In the genomic region with DNA sequence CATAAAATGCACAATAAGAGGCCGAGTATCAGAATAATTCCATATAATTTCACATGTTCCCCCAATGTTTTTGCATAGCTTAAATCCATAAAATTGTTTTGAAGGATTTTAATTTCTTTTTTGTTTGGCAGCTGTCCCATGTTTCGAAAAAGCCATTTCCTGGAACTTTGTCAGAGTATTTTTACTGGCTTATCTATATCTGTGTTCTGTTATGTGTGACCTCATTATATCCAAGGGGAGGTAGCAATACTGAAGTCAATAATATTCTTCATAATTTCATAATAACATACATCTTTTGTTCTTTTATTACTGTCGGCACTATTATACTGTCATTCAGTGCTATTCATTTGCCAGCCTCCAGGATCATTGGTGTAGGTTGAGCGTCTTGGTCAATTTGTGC, we compare ENCODE assay signal across 14 cellular contexts. TPM values are rescaled to one million over a fixed set of nuclear protein-coding genes. Genes with fewer than 3 reads are reported as not detected.
DNase-seq lines count a peak whose midpoint lies in the region; ATAC-seq, FAIRE-seq and TF ChIP-seq lines count a peak whose summit lies in the region.
"Had no signal": no experiment of that assay in that cellular context is flagged by ENCODE, and none has a peak within 500 bp of the region (broad histone marks: within the 10 kb centered on the region; RNA-seq: fewer than 3 reads in every experiment).

No MANE protein-coding gene starts in this region.

- H3K27me3 ChIP-seq in liver (ENCODE audit: control insufficient read depth in 4 of 4, insufficient read depth in 4 of 4, low read length in 3 of 4) (no peaks in the 10 kb centered on the region), right lobe of liver (no peaks in the 10 kb centered on the region), K562 (ENCODE audit: control insufficient read depth in 2 of 2, insufficient read depth in 2 of 2, low read length in 2 of 2) (no peaks in the 10 kb centered on the region), pancreas (no peaks in the 10 kb centered on the region), H7 (ENCODE audit: control insufficient read depth, insufficient read depth, low read length) (no peaks in the 10 kb centered on the region), body of pancreas (no peaks in the 10 kb centered on the region)

- in situ Hi-C loops in K562 (cut with MboI): no loop called here

- H3K4me3 ChIP-seq in liver (ENCODE audit: low read depth in 1 of 3, low read length in 3 of 3) (no peak overlapping the region), right lobe of liver (no peak overlapping the region), K562 (no peak overlapping the region), pancreas (no peak overlapping the region), H7 (ENCODE audit: insufficient read depth, low read depth, low read length) (no peak overlapping the region), body of pancreas (no peak overlapping the region)
- H3K4me3 ChIP-seq: GM23248 had no signal

- no peak for TF ChIP-seq POLR2A in right lobe of liver (IDR thresholded peaks at IDR 0.05)
- TF ChIP-seq POLR2A in K562 (conservative IDR thresholded peaks at IDR 0.05): no peak
- no peak for TF ChIP-seq POLR2A in erythroblast (IDR thresholded peaks at IDR 0.05; ENCODE audit: low read length)
- no peak for TF ChIP-seq POLR2A in body of pancreas (IDR thresholded peaks at IDR 0.05)

- H3K9ac ChIP-seq in liver (ENCODE audit: low read depth in 1 of 2, low read length in 2 of 2) (no peak overlapping the region), K562 (ENCODE audit: insufficient read depth in 1 of 2, low read depth in 2 of 2, low read length in 2 of 2) (peak overlapping the region in 1 of 2 experiments; percentile 15; a peak in 1 of 4 replicates)
- H3K9ac ChIP-seq: GM23248 had no signal

- H3K27ac ChIP-seq in liver (ENCODE audit: low read depth in 1 of 2, low read length in 2 of 2) (peak overlapping the region; percentile 44 to 52), right lobe of liver (peak overlapping the region in 1 of 3 donors; percentile 13), K562 (ENCODE audit: extremely low read depth, low read depth, low read length) (no peak overlapping the region), pancreas (no peak overlapping the region), body of pancreas (no peak overlapping the region)
- H3K27ac ChIP-seq: GM23248 had no signal

- no peaks in the 10 kb centered on the region for H4K20me1 ChIP-seq in K562 (replicated peaks; ENCODE audit: control insufficient read depth, insufficient read depth, low read length)

- TF ChIP-seq CTCF in liver (IDR thresholded peaks at IDR 0.05; ENCODE audit: low read depth, low read length, missing input control): no peak
- TF ChIP-seq CTCF in right lobe of liver (IDR thresholded peaks at IDR 0.05): no peak
- TF ChIP-seq CTCF in K562 (IDR thresholded peaks at IDR 0.05 in 2 of 3, conservative IDR thresholded peaks at IDR 0.05 in 1 of 3; ENCODE audit: insufficient read depth in 2 of 3, low read depth in 1 of 3, low read length in 3 of 3): no peak
- TF ChIP-seq CTCF in pancreas (IDR thresholded peaks at IDR 0.05): no peak
- no peak for TF ChIP-seq CTCF in body of pancreas (IDR thresholded peaks at IDR 0.05)

- H3K9me3 ChIP-seq in liver (ENCODE audit: control insufficient read depth in 4 of 4, low read length in 3 of 4): no peaks in the 10 kb centered on the region
- no peaks in the 10 kb centered on the region for H3K9me3 ChIP-seq in right lobe of liver
- no peaks in the 10 kb centered on the region for H3K9me3 ChIP-seq in K562 (replicated peaks; ENCODE audit: control insufficient read depth, insufficient read depth, low read depth, low read length)
- peaks cover 0 to 2% (median 0%) of the 10 kb centered on the region in 4 donors for H3K9me3 ChIP-seq in pancreas
- no peaks in the 10 kb centered on the region for H3K9me3 ChIP-seq in body of pancreas
- H3K9me3 ChIP-seq: Caco-2 had no signal

- DNase-seq in right lobe of liver (no peak), K562 (ENCODE audit: extremely low read depth in 1 of 4, low spot score in 3 of 4) (no peak), erythroblast (lab: John Stamatoyannopoulos, UW) (peak; percentile 16 to 29), pancreas (no peak), H7 (no peak), body of pancreas (no peak), COR-L47 (lab: John Stamatoyannopoulos, UW) (no peak)
- DNase-seq: Caco-2; CD8-positive, alpha-beta T cell; DMS53; GM23248 had no signal

- no peak for TF ChIP-seq EP300 in K562 (IDR thresholded peaks at IDR 0.05; ENCODE audit: low read length)

- H3K4me2 ChIP-seq in K562 (ENCODE audit: insufficient read depth, low read length): no peak overlapping the region

- FAIRE-seq in K562 (lab: Jason Lieb, UNC) (peak; percentile 76), pancreas (lab: Jason Lieb, UNC) (no peak)
- FAIRE-seq: A204.1, H54 had no signal

- no peaks in the 10 kb centered on the region for H3K79me2 ChIP-seq in K562 (ENCODE audit: control insufficient read depth, insufficient read depth, low read length)

- H3K36me3 ChIP-seq in liver (ENCODE audit: control insufficient read depth in 4 of 4, insufficient read depth in 3 of 4, low read depth in 1 of 4, low read length in 3 of 4): no peaks in the 10 kb centered on the region
- no peaks in the 10 kb centered on the region for H3K36me3 ChIP-seq in right lobe of liver
- H3K36me3 ChIP-seq in K562 (ENCODE audit: control insufficient read depth, insufficient read depth, low read length): no peaks in the 10 kb centered on the region
- no peaks in the 10 kb centered on the region for H3K36me3 ChIP-seq in pancreas
- H3K36me3 ChIP-seq in H7 (replicated peaks; ENCODE audit: control insufficient read depth, insufficient read depth, low read length): no peaks in the 10 kb centered on the region
- no peaks in the 10 kb centered on the region for H3K36me3 ChIP-seq in body of pancreas (replicated peaks in 1 of 2; ENCODE audit: insufficient read depth in 1 of 2, low read depth in 2 of 2)

- 71% methylated on average over 4 of the region's 4 CpGs for WGBS in liver
- WGBS in right lobe of liver (ENCODE audit: insufficient coverage, low coverage, low lambda C conversion rate, missing lambda C conversion rate): 60% methylated on average over 4 of the region's 4 CpGs
- 17% methylated on average over 4 of the region's 4 CpGs for WGBS in K562 (ENCODE audit: insufficient coverage, low coverage, missing lambda C conversion rate)
- 60 to 61% methylated on average over 4 of the region's 4 CpGs for WGBS in pancreas, 2 donors
- 57 to 58% methylated on average over 4 of the region's 4 CpGs for WGBS in body of pancreas, 2 donors

- H3K4me1 ChIP-seq in liver (ENCODE audit: control insufficient read depth in 4 of 4, insufficient read depth in 4 of 4, low read length in 3 of 4) (peaks cover 0 to 18% (median 5%) of the 10 kb centered on the region in 4 donors), right lobe of liver (peaks cover 0 to 25% (median 1%) of the 10 kb centered on the region in 4 donors), K562 (replicated peaks in 1 of 2; ENCODE audit: control insufficient read depth in 2 of 2, insufficient read depth in 2 of 2, low read length in 2 of 2) (peaks cover 2 to 15% of the 10 kb centered on the region in 2 experiments; a peak in 3 of 5 replicates), pancreas (peaks cover 0 to 18% (median 0%) of the 10 kb centered on the region in 3 donors), body of pancreas (peaks cover 9% of the 10 kb centered on the region)

- BruUV-seq in K562 (replicated peaks; lab: Mats Ljungman, UMichigan): no TSS peak

- POLR2A ChIA-PET in K562 (lab: Yijun Ruan, JAX): interaction anchor here (1.5 to 4.2 kb wide), 4 partner anchors 10 to 25 kb away, joined by 5 to 45 read pairs (median 12); a partner anchor contains a TSS

- ATAC-seq in right lobe of liver: no peak
- peak; percentile 54 for ATAC-seq in K562
- ATAC-seq in pancreas: peak in 3 of 4 donors; percentile 50 to 68 (median 52)
- ATAC-seq in body of pancreas: no peak
- ATAC-seq: CD8-positive, alpha-beta T cell had no signal

- intact Hi-C loops in right lobe of liver (cut with DNase I): no loop called here
- intact Hi-C loops in K562 (cut with micrococcal nuclease): no loop called here
- intact Hi-C loops in pancreas (cut with DNase I): no loop called here
- intact Hi-C loops in body of pancreas (cut with DNase I): no loop called here

- TF ChIP-seq RAD21 in liver (IDR thresholded peaks at IDR 0.05) (no peak), K562 (CRISPR knock-in tag; conservative IDR thresholded peaks at IDR 0.05 in 1 of 2, IDR thresholded peaks at IDR 0.05 in 1 of 2) (no peak)

- peak overlapping the region; percentile 58 for H2AFZ ChIP-seq in K562 (ENCODE audit: low read depth, low read length)
- H2AFZ ChIP-seq: GM23248 had no signal

- no peaks in the 10 kb centered on the region for H3K9me1 ChIP-seq in K562 (ENCODE audit: control insufficient read depth, insufficient read depth, low read length)

- CTCF ChIA-PET in K562 (lab: Yijun Ruan, JAX; ENCODE audit: low intra/inter-chr PET ratio): no interaction called here

TF ChIP-seq in K562, 482 proteins besides CTCF, POLR2A, EP300 and RAD21 (continues in another document):
- TF ChIP-seq ZNF232 (CRISPR knock-in tag; IDR thresholded peaks at IDR 0.05) (no peak), MEF2A (IDR thresholded peaks at IDR 0.05; ENCODE audit: control insufficient read depth, low read depth, low read length) (no peak), ZNF77 (CRISPR knock-in tag; IDR thresholded peaks at IDR 0.05) (no peak)

RNA-seq across cellular contexts. Expression of a gene that starts 9.4 kb away (rescaled TPM):
- total RNA-seq in liver: 10 to 100 TPM; 29.8 to 47.1 TPM
- 1 to 10 TPM; 7.5 to 9.9 TPM for polyA plus RNA-seq in liver
- 10 to 100 TPM; 22.7 to 57.5 (median 27.2) TPM for total RNA-seq in right lobe of liver
- total RNA-seq in K562 (2011; cell fraction: chromatin; rRNA removed; ENCODE audit: low replicate concordance): 67.5 and 174 TPM in 2 replicates
- total RNA-seq in K562 (2011; cell fraction: nucleolus; rRNA removed): 37.7 and 46.3 TPM in 2 replicates
- total RNA-seq in K562 (2011; cell fraction: nucleoplasm; rRNA removed): 49.6 and 62.1 TPM in 2 replicates
- total RNA-seq in K562 (2014; rRNA removed): 23.6 and 24.6 TPM in 2 replicates
- 51.7 and 57.7 TPM in 2 replicates for total RNA-seq in K562 (2014; rRNA removed; fragmentation: Illumina TruSeq; extraction: Trizol)
- total RNA-seq in K562 (2015; rRNA removed; fragmentation: Illumina TruSeq; extraction: Trizol): 33.4 and 36.7 TPM in 2 replicates
- total RNA-seq in K562 (2021): 53.6 and 58.5 TPM in 2 replicates
- 33.3 and 41.2 TPM in 2 replicates for polyA plus RNA-seq in K562 (2011; rRNA removed)
- 10.2 and 19.7 TPM in 2 replicates for polyA plus RNA-seq in K562 (2011; cell fraction: cytosol; rRNA removed)
- polyA plus RNA-seq in K562 (2011; cell fraction: nucleus; rRNA removed): 24.4 and 26.5 TPM in 2 replicates
- 23.8 and 26.4 TPM in 2 replicates for polyA plus RNA-seq in K562 (2012)
- polyA plus RNA-seq in K562 (2014; fragmentation: Illumina TruSeq; extraction: Trizol): 23.3 and 28.6 TPM in 2 replicates
- 10 to 100 TPM; 10.6 to 12.6 TPM for polyA plus RNA-seq in K562 (2014; fragmentation: Nextera tagmentation; extraction: Ambion mirVana)
- polyA plus RNA-seq in K562 (2014; rRNA removed): 14.6 and 15.9 TPM in 2 replicates
- 266 and 267 TPM in 2 replicates for polyA minus RNA-seq in K562 (2011; rRNA and poly(A)+ RNA removed)
- 47.3 and 68.3 TPM in 2 replicates for polyA minus RNA-seq in K562 (2011; cell fraction: cytosol; rRNA and poly(A)+ RNA removed)
- 42.0 and 79.6 TPM in 2 replicates for polyA minus RNA-seq in K562 (2011; cell fraction: nucleus; rRNA and poly(A)+ RNA removed)
- total RNA-seq in pancreas: 10 to 100 TPM; 29.3 to 66.2 (median 34.3) TPM
- 1 to 10 TPM; 3.0 to 3.6 TPM for polyA plus RNA-seq in pancreas
- total RNA-seq in H7 (2014; rRNA removed; shearing (Covaris generic)): 26.4 and 32.7 TPM in 2 replicates
- total RNA-seq in body of pancreas: 10 to 100 TPM; 28.5 to 29.7 TPM

Comparison
In these comparisons a context has a peak if more than half of its experiments do, and no peak if none do; other contexts are left out.
1. H3K27ac ChIP-seq: peak in liver (2 of 2); none in K562 (single experiment), pancreas (0 of 4) and body of pancreas (0 of 4).
2. ATAC-seq: peak in K562 (single experiment) and pancreas (3 of 4); none in right lobe of liver (0 of 4) and body of pancreas (single experiment).
3. DNase-seq: peak in erythroblast (2 of 2); none in right lobe of liver (0 of 3), K562 (0 of 4), pancreas (0 of 6), H7 (single experiment), body of pancreas (0 of 4) and COR-L47 (single experiment).